ENCODE assay signal across 9 cellular contexts in genomic region chr19:771332-771785, GRCh38. TPM values are rescaled to one million over a fixed set of nuclear protein-coding genes. Genes with fewer than 3 reads are reported as not detected.
A peak's percentile ranks its signal among the peaks of the same experiment; 100 is the strongest.
DNase-seq lines count a peak whose midpoint lies in the region; ATAC-seq lines count a peak whose summit lies in the region.
"Had no signal": no experiment of that assay in that cellular context is flagged by ENCODE, and none has a peak within 500 bp of the region (broad histone marks: within the 10 kb centered on the region; RNA-seq: fewer than 3 reads in every experiment).

No MANE protein-coding gene starts in this region.

- H3K4me3 Mint-ChIP-seq in activated CD4-positive, alpha-beta memory T cell treated with anti-CD3 and anti-CD28 coated beads, Interleukin-2, amount 10 ng/mL, durations not matched to agents 7 days and 5 days, result no peak overlapping the region
- H3K4me3 Mint-ChIP-seq: immature natural killer cell had no signal

- peaks cover 5% of the 10 kb centered on the region for H3K27me3 Mint-ChIP-seq in activated CD4-positive, alpha-beta memory T cell treated with anti-CD3 and anti-CD28 coated beads, Interleukin-2, amount 10 ng/mL, durations not matched to agents 7 days and 5 days

- CTCF ChIA-PET in activated CD4-positive, alpha-beta memory T cell treated with anti-CD3 and anti-CD28 coated beads, Interleukin-2, amount 10 ng/mL, durations not matched to agents 7 days and 5 days (lab: Charles Lee), result interaction anchor here (1.2 kb wide), 2 partner anchors 92 to 171 kb away, joined by 4 to 8 read pairs; no protein-coding TSS in a partner anchor

- peak; percentile 64 for DNase-seq in EH (ENCODE audit: low read depth)
- DNase-seq in LoVo (ENCODE audit: low spot score), result peak; percentile 36
- peak; percentile 45 for DNase-seq in activated CD4-positive, alpha-beta memory T cell treated with anti-CD3 and anti-CD28 coated beads, Interleukin-2, amount 10 ng/mL, durations not matched to agents 7 days and 5 days
- peak; percentile 53 for DNase-seq in germinal center (ENCODE audit: low spot score)
- DNase-seq in stimulated activated naive CD8-positive, alpha-beta T cell treated with anti-CD3 and anti-CD28 coated beads, Interleukin-15, Interleukin-2, amounts not matched to agents 100 U/mL and 50 U/mL, for 24 hours, result peak; percentile 57
- no peak for DNase-seq in NCI-H1436 treated with DMSO at 0.1 percent for 48 hours (lab: John Stamatoyannopoulos, UW)
- no peak for DNase-seq in stimulated activated naive CD4-positive, alpha-beta T cell (lab: John Stamatoyannopoulos, UW)

- H3K9me3 Mint-ChIP-seq in activated CD4-positive, alpha-beta memory T cell treated with anti-CD3 and anti-CD28 coated beads, Interleukin-2, amount 10 ng/mL, durations not matched to agents 7 days and 5 days, result no peaks in the 10 kb centered on the region
- H3K9me3 Mint-ChIP-seq: immature natural killer cell had no signal

- POLR2A ChIA-PET in activated CD4-positive, alpha-beta memory T cell treated with anti-CD3 and anti-CD28 coated beads, Interleukin-2, amount 10 ng/mL, durations not matched to agents 7 days and 5 days (lab: Charles Lee), result no interaction called here

- H3K4me1 Mint-ChIP-seq in activated CD4-positive, alpha-beta memory T cell treated with anti-CD3 and anti-CD28 coated beads, Interleukin-2, amount 10 ng/mL, durations not matched to agents 7 days and 5 days, result peaks cover 3% of the 10 kb centered on the region

- no peaks in the 10 kb centered on the region for H3K36me3 Mint-ChIP-seq in activated CD4-positive, alpha-beta memory T cell treated with anti-CD3 and anti-CD28 coated beads, Interleukin-2, amount 10 ng/mL, durations not matched to agents 7 days and 5 days (ENCODE audit: low read depth)
- H3K36me3 Mint-ChIP-seq: immature natural killer cell had no signal

- no peak for ATAC-seq in stimulated activated naive CD8-positive, alpha-beta T cell treated with anti-CD3 and anti-CD28 coated beads, Interleukin-15, Interleukin-2, amounts not matched to agents 100 U/mL and 50 U/mL, for 24 hours
- no peak for ATAC-seq in GM19328 (IDR thresholded peaks at IDR 0.05; ENCODE audit: unreplicated experiment)

- H3K27ac Mint-ChIP-seq in activated CD4-positive, alpha-beta memory T cell treated with anti-CD3 and anti-CD28 coated beads, Interleukin-2, amount 10 ng/mL, durations not matched to agents 7 days and 5 days, result no peak overlapping the region
- H3K27ac Mint-ChIP-seq: immature natural killer cell had no signal

RNA-seq across cellular contexts. Expression of gene MISP, which starts 20.4 kb away (rescaled TPM):
- not detected for total RNA-seq in activated CD4-positive, alpha-beta memory T cell treated with anti-CD3 and anti-CD28 coated beads, Interleukin-2, amount 10 ng/mL, durations not matched to agents 7 days and 5 days

RNA-seq across cellular contexts. Expression of gene PTBP1, which starts 25.9 kb away (rescaled TPM):
- 100 to 1,000 TPM; 385 to 406 TPM for total RNA-seq in activated CD4-positive, alpha-beta memory T cell treated with anti-CD3 and anti-CD28 coated beads, Interleukin-2, amount 10 ng/mL, durations not matched to agents 7 days and 5 days

RNA-seq across cellular contexts. Expression of gene PLPPR3, which starts 50.4 kb away (rescaled TPM):
- total RNA-seq in activated CD4-positive, alpha-beta memory T cell treated with anti-CD3 and anti-CD28 coated beads, Interleukin-2, amount 10 ng/mL, durations not matched to agents 7 days and 5 days, result not detected

RNA-seq across cellular contexts. Expression of gene AZU1, which starts 56.3 kb away (rescaled TPM):
- total RNA-seq in activated CD4-positive, alpha-beta memory T cell treated with anti-CD3 and anti-CD28 coated beads, Interleukin-2, amount 10 ng/mL, durations not matched to agents 7 days and 5 days, result not detected

Comparison
In these comparisons a context has a peak if more than half of its experiments do, and no peak if none do; other contexts are left out.
1. DNase-seq: peak in EH (single experiment), LoVo (single experiment), activated CD4-positive, alpha-beta memory T cell treated with anti-CD3 and anti-CD28 coated beads, Interleukin-2, amount 10 ng/mL, durations not matched to agents 7 days and 5 days (single experiment), germinal center (single experiment) and stimulated activated naive CD8-positive, alpha-beta T cell treated with anti-CD3 and anti-CD28 coated beads, Interleukin-15, Interleukin-2, amounts not matched to agents 100 U/mL and 50 U/mL, for 24 hours (single experiment); none in NCI-H1436 treated with DMSO at 0.1 percent for 48 hours (single experiment) and stimulated activated naive CD4-positive, alpha-beta T cell (0 of 6).